In genomic region chr2:127410871-127411396, GRCh38 we compare ENCODE assay signal across 8 cellular contexts. TPM values are rescaled to one million over a fixed set of nuclear protein-coding genes. Genes with fewer than 3 reads are reported as not detected.
DNase-seq lines count a peak whose midpoint lies in the region; ATAC-seq and TF ChIP-seq lines count a peak whose summit lies in the region.

No MANE protein-coding gene starts in this region.

- H3K36me3 Mint-ChIP-seq in brain (no peaks in the 10 kb centered on the region), nephron (ENCODE audit: low read depth) (no peaks in the 10 kb centered on the region)

- H3F3A ChIP-seq in Loucy (ENCODE audit: low read depth): peaks cover 3% of the 10 kb centered on the region; the same call in 1 of the 2 replicates

- no peak overlapping the region for H3K4me2 ChIP-seq in Loucy (ENCODE audit: low read depth, low read length, poor library complexity, severe bottlenecking)

- peak overlapping the region in 2 of 5 experiments; percentile 12 to 33 for H3K4me3 Mint-ChIP-seq in brain
- H3K4me3 Mint-ChIP-seq in nephron: peak overlapping the region in 2 of 3 experiments; percentile 15 to 29

- H3K9me3 ChIP-seq in Loucy (ENCODE audit: insufficient read depth, low read depth, low read length): no peaks in the 10 kb centered on the region

- no peaks in the 10 kb centered on the region for H3K36me3 ChIP-seq in Loucy (ENCODE audit: insufficient read depth, low read length)

- peaks cover 3 to 26% (median 15%) of the 10 kb centered on the region in 5 experiments for H3K9me3 Mint-ChIP-seq in brain
- H3K9me3 Mint-ChIP-seq in nephron: peaks cover 4% of the 10 kb centered on the region

- H3K4me1 ChIP-seq in Loucy (ENCODE audit: insufficient read depth, low read length, poor library complexity, severe bottlenecking): peaks cover 12% of the 10 kb centered on the region

- H3K27ac Mint-ChIP-seq in brain (peak overlapping the region in 4 of 5 experiments; percentile 29 to 88 (median 65)), nephron (peak overlapping the region; percentile 78 to 90 (median 88))

- H3K4me3 ChIP-seq in Loucy (ENCODE audit: low read length, poor library complexity, severe bottlenecking): no peak overlapping the region

- no peaks in the 10 kb centered on the region for H4K20me1 ChIP-seq in Loucy (ENCODE audit: insufficient read depth, low read length, poor library complexity, severe bottlenecking)

- peak overlapping the region; percentile 49; the same call in 1 of the 2 replicates for H2AFZ ChIP-seq in Loucy (ENCODE audit: low read length)

- H3K27me3 Mint-ChIP-seq in brain (peaks cover 9% of the 10 kb centered on the region), nephron (ENCODE audit: low read depth) (peaks cover 11% of the 10 kb centered on the region)

- peak; percentile 50 for ATAC-seq in GM19452 (IDR thresholded peaks at IDR 0.05; ENCODE audit: unreplicated experiment)

- TF ChIP-seq CTCF in Loucy (conservative IDR thresholded peaks at IDR 0.05; ENCODE audit: low read length): no peak
- TF ChIP-seq CTCF in brain (conservative IDR thresholded peaks at IDR 0.05): no peak
- TF ChIP-seq CTCF in nephron (IDR thresholded peaks at IDR 0.05; ENCODE audit: unreplicated experiment in 3 of 3): no peak

- H3K9ac ChIP-seq in Loucy (ENCODE audit: low read depth, low read length, poor library complexity, severe bottlenecking): no peak overlapping the region

- no peaks in the 10 kb centered on the region for H3K79me2 ChIP-seq in Loucy (ENCODE audit: insufficient read depth, low read length)

- no peaks in the 10 kb centered on the region for H3K9me2 ChIP-seq in Loucy (replicated peaks; ENCODE audit: low read depth, low read length)

- DNase-seq in Caki2 (ENCODE audit: low read depth) (peak; percentile 83), NCI-H128 (lab: John Stamatoyannopoulos, UW; ENCODE audit: unreplicated experiment) (no peak), NAMALWA (ENCODE audit: low spot score) (no peak), AML-193 (lab: John Stamatoyannopoulos, UW) (no peak)

- H3K4me1 Mint-ChIP-seq in brain: peaks cover 51% of the 10 kb centered on the region
- H3K4me1 Mint-ChIP-seq in nephron: peaks cover 47% of the 10 kb centered on the region

- in situ Hi-C loops in Caki2 (cut with HindIII; ENCODE audit: low pct_unique_long_range_greater_than_20kb, low sequenced_read_pairs): loop anchor here (5.0 kb wide), 1 partner anchor 44 kb away; no protein-coding TSS in a partner anchor

- H3K27me3 ChIP-seq in Loucy (ENCODE audit: insufficient read depth, low read length, poor library complexity, severe bottlenecking): no peaks in the 10 kb centered on the region

RNA-seq across cellular contexts. Expression of gene PROC, which starts 7.3 kb away (rescaled TPM):
- 0.44 and 1.7 TPM in 2 replicates for total RNA-seq in Caki2 (2014; rRNA removed; shearing (Covaris generic); ENCODE audit: low replicate concordance)
- polyA plus RNA-seq in brain (ENCODE audit: insufficient read depth, low read depth, low replicate concordance): 0.59 TPM

RNA-seq across cellular contexts. Expression of gene MAP3K2, which starts 23.2 kb away (rescaled TPM):
- total RNA-seq in Caki2 (2014; rRNA removed; shearing (Covaris generic); ENCODE audit: low replicate concordance): 15.7 and 23.6 TPM in 2 replicates
- polyA plus RNA-seq in brain (ENCODE audit: insufficient read depth, low read depth, low replicate concordance): 3.3 TPM
